In the genomic region with DNA sequence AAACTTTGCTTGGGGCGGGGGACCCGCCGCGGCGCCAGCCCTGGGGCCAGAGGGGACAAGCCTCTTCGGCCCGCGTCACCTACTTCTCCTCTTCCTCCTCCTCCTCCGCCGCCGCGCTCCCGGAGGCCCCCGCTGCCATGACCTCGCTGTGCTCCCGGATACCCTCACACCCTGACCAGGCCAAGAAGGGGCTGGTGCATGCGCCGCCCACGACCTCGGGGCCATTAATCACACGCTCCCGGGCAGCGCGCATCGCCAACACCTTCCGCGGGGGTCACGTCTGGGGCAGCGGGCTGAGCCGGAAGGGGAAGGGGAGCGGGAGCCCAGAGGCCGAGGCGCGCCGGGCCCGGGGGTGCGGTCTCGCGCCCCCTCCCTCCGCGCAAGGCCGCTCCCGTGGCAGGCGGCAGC, we compare ENCODE assay signal across 8 cellular contexts. TPM values are rescaled to one million over a fixed set of nuclear protein-coding genes. Genes with fewer than 3 reads are reported as not detected.
DNase-seq lines count a peak whose midpoint lies in the region; ATAC-seq and TF ChIP-seq lines count a peak whose summit lies in the region.

No MANE protein-coding gene starts in this region.

- TF ChIP-seq CTCF in activated B cell treated with CpG ODN at 0.5 μM for 24 hours (IDR thresholded peaks at IDR 0.05) (no peak), heart left ventricle (IDR thresholded peaks at IDR 0.05) (no peak), retinal pigment epithelial cell (conservative IDR thresholded peaks at IDR 0.05; ENCODE audit: low read depth, low read length) (no peak)

- peaks cover 27 to 83% (median 53%) of the 10 kb centered on the region in 9 donors for H3K27me3 ChIP-seq in heart left ventricle

- no peak for TF ChIP-seq POLR2A in heart left ventricle (IDR thresholded peaks at IDR 0.05)

- H3K4me1 Mint-ChIP-seq in activated CD4-positive, alpha-beta T cell treated with anti-CD3 and anti-CD28 coated beads, Interleukin-2, amount 10 ng/mL, durations not matched to agents 24 days and 14 days = peaks cover 9% of the 10 kb centered on the region
- H3K4me1 Mint-ChIP-seq in activated B cell treated with CpG ODN at 0.5 μM for 24 hours = peaks cover 34% of the 10 kb centered on the region

- peaks cover 2% of the 10 kb centered on the region for H3K36me3 Mint-ChIP-seq in activated CD4-positive, alpha-beta T cell treated with anti-CD3 and anti-CD28 coated beads, Interleukin-2, amount 10 ng/mL, durations not matched to agents 24 days and 14 days (ENCODE audit: low read depth)
- H3K36me3 Mint-ChIP-seq in activated B cell treated with CpG ODN at 0.5 μM for 24 hours (ENCODE audit: low read depth) = peaks cover 4% of the 10 kb centered on the region

- H3K27ac ChIP-seq in heart left ventricle = peak overlapping the region in 1 of 12 donors; percentile 83

- no peaks in the 10 kb centered on the region for H3K36me3 ChIP-seq in heart left ventricle

- no peaks in the 10 kb centered on the region for H3K9me3 ChIP-seq in heart left ventricle

- ATAC-seq in HG02884 (IDR thresholded peaks at IDR 0.05; ENCODE audit: unreplicated experiment) (peak; percentile 37), activated B cell treated with CpG ODN at 0.5 μM for 24 hours (ENCODE audit: low read depth) (peak; percentile 40), heart left ventricle (peak in 3 of 4 donors; percentile 11 to 42 (median 30)), GM18858 (IDR thresholded peaks at IDR 0.05; ENCODE audit: unreplicated experiment) (no peak)

- peaks cover 0 to 22% (median 13%) of the 10 kb centered on the region in 12 donors for H3K4me1 ChIP-seq in heart left ventricle

- CTCF ChIA-PET in activated B cell treated with CpG ODN at 0.5 μM for 24 hours (lab: Charles Lee) = interaction anchor here (1.0 to 2.7 kb wide), 2 partner anchors 24 to 236 kb away, joined by 3 to 13 read pairs; no protein-coding TSS in a partner anchor

- H3K27ac Mint-ChIP-seq in activated CD4-positive, alpha-beta T cell treated with anti-CD3 and anti-CD28 coated beads, Interleukin-2, amount 10 ng/mL, durations not matched to agents 24 days and 14 days = no peak overlapping the region
- peak overlapping the region; percentile 87 for H3K27ac Mint-ChIP-seq in activated B cell treated with CpG ODN at 0.5 μM for 24 hours

- H3K4me3 Mint-ChIP-seq in activated CD4-positive, alpha-beta T cell treated with anti-CD3 and anti-CD28 coated beads, Interleukin-2, amount 10 ng/mL, durations not matched to agents 24 days and 14 days = peak overlapping the region; percentile 78
- H3K4me3 Mint-ChIP-seq in activated B cell treated with CpG ODN at 0.5 μM for 24 hours = peak overlapping the region; percentile 91

- 1 to 3% (median 2%) methylated on average over 8 to 44 of the region's 44 CpGs for WGBS in heart left ventricle, 4 donors

- intact Hi-C loops in activated CD4-positive, alpha-beta T cell treated with anti-CD3 and anti-CD28 coated beads, Interleukin-2, amount 10 ng/mL, durations not matched to agents 24 days and 14 days (cut with micrococcal nuclease) = loop anchor here (10.0 kb wide), 1 partner anchor 618 kb away; no protein-coding TSS in a partner anchor
- intact Hi-C loops in activated B cell treated with CpG ODN at 0.5 μM for 24 hours (cut with micrococcal nuclease) = loop anchor here (1.0 to 10.0 kb wide), 7 partner anchors 72 to 692 kb away; partner anchors contain the start of genes RARS2 and SLC35A1
- intact Hi-C loops in heart left ventricle (cut with DNase I) = no loop called here

- H3K4me3 ChIP-seq in heart left ventricle (peak overlapping the region; percentile 36 to 62 (median 49)), retinal pigment epithelial cell (ENCODE audit: low read length) (peak overlapping the region; percentile 54)

- H3K27me3 Mint-ChIP-seq in activated CD4-positive, alpha-beta T cell treated with anti-CD3 and anti-CD28 coated beads, Interleukin-2, amount 10 ng/mL, durations not matched to agents 24 days and 14 days = peaks cover 69% of the 10 kb centered on the region
- H3K27me3 Mint-ChIP-seq in activated B cell treated with CpG ODN at 0.5 μM for 24 hours = peaks cover 15% of the 10 kb centered on the region

- no peak for DNase-seq in activated CD4-positive, alpha-beta T cell treated with anti-CD3 and anti-CD28 coated beads, Interleukin-2, amount 10 ng/mL, durations not matched to agents 24 days and 14 days
- DNase-seq in activated CD4-positive, alpha-beta T cell treated with anti-CD3 and anti-CD28 coated beads, Interleukin-2, amount 50 U/mL, for 1 hour = no peak
- DNase-seq in activated B cell treated with CpG ODN at 0.5 μM for 24 hours = peak; percentile 57
- peak in 1 of 5 donors; percentile 25 for DNase-seq in heart left ventricle
- DNase-seq in retinal pigment epithelial cell (ENCODE audit: low read depth) = no peak
- no peak for DNase-seq in DMS114 treated with DMSO at 0.1 percent for 48 hours (lab: John Stamatoyannopoulos, UW; ENCODE audit: unreplicated experiment)

- POLR2A ChIA-PET in activated B cell treated with CpG ODN at 0.5 μM for 24 hours (lab: Charles Lee) = interaction anchor here (0.9 to 4.2 kb wide), 6 partner anchors 8 to 241 kb away, joined by 3 to 28 read pairs (median 6); no protein-coding TSS in a partner anchor

- peaks cover 5% of the 10 kb centered on the region for H3K9me3 Mint-ChIP-seq in activated CD4-positive, alpha-beta T cell treated with anti-CD3 and anti-CD28 coated beads, Interleukin-2, amount 10 ng/mL, durations not matched to agents 24 days and 14 days
- H3K9me3 Mint-ChIP-seq in activated B cell treated with CpG ODN at 0.5 μM for 24 hours = no peaks in the 10 kb centered on the region

RNA-seq across cellular contexts. Expression of gene CNR1, which starts 0.3 kb away (rescaled TPM):
- not detected in 2 replicates for total RNA-seq in activated CD4-positive, alpha-beta T cell treated with anti-CD3 and anti-CD28 coated beads, Interleukin-2, amount 10 ng/mL, durations not matched to agents 24 days and 14 days
- total RNA-seq in activated B cell treated with CpG ODN at 0.5 μM for 24 hours (2.7 and 4.4 TPM in 2 replicates), heart left ventricle (under 1 TPM; 0.07 to 0.88 (median 0.50) TPM)
- polyA plus RNA-seq in heart left ventricle = under 1 TPM; 0.30 to 0.57 TPM

Comparison
In these comparisons a context has a peak if more than half of its experiments do, and no peak if none do; other contexts are left out.
1. intact Hi-C loops: an anchor here in activated CD4-positive, alpha-beta T cell treated with anti-CD3 and anti-CD28 coated beads, Interleukin-2, amount 10 ng/mL, durations not matched to agents 24 days and 14 days (10.0 kb wide) and activated B cell treated with CpG ODN at 0.5 μM for 24 hours (1.0 to 10.0 kb wide); none called in heart left ventricle.